In genomic region chr7:130673066-130673465, GRCh38 we compare ENCODE assay signal across 21 cellular contexts. TPM values are rescaled to one million over a fixed set of nuclear protein-coding genes. Genes with fewer than 3 reads are reported as not detected.
DNase-seq lines count a peak whose midpoint lies in the region; ATAC-seq and TF ChIP-seq lines count a peak whose summit lies in the region.
"Had no signal": no experiment of that assay in that cellular context is flagged by ENCODE, and none has a peak within 500 bp of the region (broad histone marks: within the 10 kb centered on the region; RNA-seq: fewer than 3 reads in every experiment).

No MANE protein-coding gene starts in this region.

- no peaks in the 10 kb centered on the region for H3K36me3 ChIP-seq in spleen
- no peaks in the 10 kb centered on the region for H3K36me3 ChIP-seq in adrenal gland (replicated peaks in 1 of 2)
- H3K36me3 ChIP-seq: BLaER1 treated with 17β-estradiol and CSF1 and Interleukin-3, amounts not matched to agents 10 nM and 100 nM; HAP-1; Peyer's patch had no signal

- DNase-seq in EL (peak; percentile 8), HCEC 1CT (peak; percentile 14), fibroblast of gingiva (ENCODE audit: low read depth) (peak; percentile 22), spleen (no peak), adrenal gland (no peak), hepatic stellate cell (ENCODE audit: low spot score) (no peak)
- DNase-seq: CD8-positive, alpha-beta T cell; IMR-90; MV-4-11; NCI-H1694 treated with DMSO at 0.1 percent for 48 hours; NCI-H2081 treated with DMSO at 0.1 percent for 48 hours; NCI-H2171 treated with DMSO at 0.1 percent for 48 hours; NCI-H524 treated with DMSO at 0.1 percent for 48 hours; Peyer's patch had no signal

- H3K4me3 ChIP-seq in spleen (no peak overlapping the region), adrenal gland (no peak overlapping the region)
- H3K4me3 ChIP-seq: BLaER1 treated with 17β-estradiol and CSF1 and Interleukin-3, amounts not matched to agents 10 nM and 100 nM; HAP-1; Peyer's patch; SJSA1 had no signal

- intact Hi-C loops in spleen (cut with DNase I; ENCODE audit: low total_unique reads): no loop called here
- intact Hi-C loops in adrenal gland (cut with DNase I): no loop called here

- no peak for TF ChIP-seq POLR2A in spleen (IDR thresholded peaks at IDR 0.05)
- TF ChIP-seq POLR2A in adrenal gland (IDR thresholded peaks at IDR 0.05): no peak

- H3K27me3 ChIP-seq in spleen (replicated peaks in 1 of 7): no peaks in the 10 kb centered on the region
- H3K27me3 ChIP-seq in adrenal gland: no peaks in the 10 kb centered on the region
- H3K27me3 ChIP-seq: BLaER1 treated with 17β-estradiol and CSF1 and Interleukin-3, amounts not matched to agents 10 nM and 100 nM; Peyer's patch; SJSA1 had no signal

- H3K9me3 ChIP-seq in spleen (no peaks in the 10 kb centered on the region), adrenal gland (replicated peaks in 1 of 3) (no peaks in the 10 kb centered on the region)
- H3K9me3 ChIP-seq: BLaER1 treated with 17β-estradiol and CSF1 and Interleukin-3, amounts not matched to agents 10 nM and 100 nM; HAP-1; Peyer's patch; SJSA1 had no signal

- H3K27ac ChIP-seq in spleen (peak overlapping the region in 5 of 8 donors; percentile 4 to 49 (median 21)), adrenal gland (no peak overlapping the region)
- H3K27ac ChIP-seq: BLaER1 treated with 17β-estradiol and CSF1 and Interleukin-3, amounts not matched to agents 10 nM and 100 nM; KMS-11; Peyer's patch; SJSA1 had no signal

- TF ChIP-seq CTCF in spleen (IDR thresholded peaks at IDR 0.05 in 8 of 11, conservative IDR thresholded peaks at IDR 0.05 in 3 of 11) (no peak), adrenal gland (IDR thresholded peaks at IDR 0.05) (no peak)

- ATAC-seq in GM21528 (IDR thresholded peaks at IDR 0.05; ENCODE audit: low FRiP score, unreplicated experiment): no peak
- ATAC-seq: CD8-positive, alpha-beta T cell had no signal

- H3K4me1 ChIP-seq in spleen (peaks cover 2 to 14% (median 10%) of the 10 kb centered on the region in 6 donors), adrenal gland (replicated peaks in 1 of 2) (peaks cover 0 to 5% of the 10 kb centered on the region in 2 donors)
- H3K4me1 ChIP-seq: Peyer's patch, SJSA1 had no signal

RNA-seq across cellular contexts. Expression of gene COPG2, which starts 4.5 kb away (rescaled TPM):
- total RNA-seq in spleen: 10 to 100 TPM; 13.1 to 25.1 (median 19.4) TPM
- polyA plus RNA-seq in spleen: 1 to 10 TPM; 5.8 to 7.8 (median 7.0) TPM
- total RNA-seq in adrenal gland: 10 to 100 TPM; 30.3 to 73.1 (median 43.4) TPM
- polyA plus RNA-seq in adrenal gland: 10 to 100 TPM; 12.2 to 28.6 (median 16.9) TPM

RNA-seq across cellular contexts. Expression of gene TSGA13, which starts 13.3 kb away (rescaled TPM):
- total RNA-seq in spleen (not detected), adrenal gland (not detected)
- polyA plus RNA-seq in spleen (not detected), adrenal gland (not detected)
- total RNA-seq: CD8-positive, alpha-beta T cell; Daoy; IMR-90; OCI-LY7; Peyer's patch; SJSA1 had no signal
- polyA plus RNA-seq: IMR-90 had no signal

Comparison
In these comparisons a context has a peak if more than half of its experiments do, and no peak if none do; other contexts are left out.
1. DNase-seq: peak in EL (single experiment), HCEC 1CT (single experiment) and fibroblast of gingiva (single experiment); none in spleen (single experiment), adrenal gland (0 of 7) and hepatic stellate cell (single experiment).
2. H3K27ac ChIP-seq: peak in spleen (5 of 8); none in adrenal gland (0 of 5).